24 cellular contexts compared by ENCODE assay signal in genomic region chr1:91807921-91808620, GRCh38.
"Had no signal": no experiment of that assay in that cellular context is flagged by ENCODE, and none has a peak within 500 bp of the region (broad histone marks: within the 10 kb centered on the region; RNA-seq: fewer than 3 reads in every experiment).

No MANE protein-coding gene starts in this region.

- DNase-seq: activated CD4-positive, alpha-beta T cell treated with anti-CD3 and anti-CD28 coated beads for 1 hour; activated CD4-positive, alpha-beta T cell treated with anti-CD3 and anti-CD28 coated beads, Interleukin-2, amount 50 U/mL, for 1 hour; activated CD8-positive, alpha-beta T cell treated with anti-CD3 and anti-CD28 coated beads, Interleukin-2, amount 10 ng/mL, durations not matched to agents 7 days and 5 days; activated gamma-delta T cell treated with Interleukin-2 at 50 U/mL for 16 hours; aorta; caudate nucleus; effector CD8-positive, alpha-beta T cell; glutamatergic neuron; hippocampal formation; left ventricle myocardium superior; midbrain; occipital lobe; retina; stimulated activated CD4-positive, alpha-beta T cell treated with anti-CD3 and anti-CD28 coated beads, Interleukin-4, amount 100 ng/mL, for 1 hour; stimulated activated naive CD4-positive, alpha-beta T cell; T-helper 1 cell; T-helper 9 cell; upper lobe of left lung had no signal

- H3K36me3 ChIP-seq: thoracic aorta, upper lobe of left lung had no signal

- H3K4me3 ChIP-seq: thoracic aorta, upper lobe of left lung had no signal

- H3K9me3 ChIP-seq: thoracic aorta, upper lobe of left lung had no signal

- ATAC-seq: activated CD8-positive, alpha-beta T cell treated with anti-CD3 and anti-CD28 coated beads, Interleukin-2, amount 10 ng/mL, durations not matched to agents 7 days and 5 days; left ventricle myocardium superior had no signal

- H3K9me3 Mint-ChIP-seq: activated naive CD4-positive, alpha-beta T cell treated with anti-CD3 and anti-CD28 coated beads, Interleukin-2, amount 50 U/mL, for 24 hours; activated T-helper 1 cell treated with anti-CD3 and anti-CD28 coated beads, Interleukin-12 subunit alpha, Interleukin-12 subunit beta, Interleukin-2, Interleukin-4 antibody, amounts not matched to agents 30 ng/mL and 10 ng/mL and 1 ng/mL, durations not matched to agents 14 hours and 24 hours and 36 hours; neural crest cell had no signal

- H3K4me3 Mint-ChIP-seq: activated CD8-positive, alpha-beta T cell treated with anti-CD3 and anti-CD28 coated beads, Interleukin-2, amount 10 ng/mL, durations not matched to agents 7 days and 5 days; activated naive CD4-positive, alpha-beta T cell treated with anti-CD3 and anti-CD28 coated beads, Interleukin-2, amount 50 U/mL, for 24 hours; activated T-helper 1 cell treated with anti-CD3 and anti-CD28 coated beads, Interleukin-12 subunit alpha, Interleukin-12 subunit beta, Interleukin-2, Interleukin-4 antibody, amounts not matched to agents 30 ng/mL and 10 ng/mL and 1 ng/mL, durations not matched to agents 14 hours and 24 hours and 36 hours; brain; neural crest cell had no signal

- H3K27me3 ChIP-seq: upper lobe of left lung had no signal

- H3K36me3 Mint-ChIP-seq: brain had no signal

- H3K27ac ChIP-seq: thoracic aorta, upper lobe of left lung had no signal

- H3K27ac Mint-ChIP-seq: activated CD8-positive, alpha-beta T cell treated with anti-CD3 and anti-CD28 coated beads, Interleukin-2, amount 10 ng/mL, durations not matched to agents 7 days and 5 days; activated naive CD4-positive, alpha-beta T cell treated with anti-CD3 and anti-CD28 coated beads, Interleukin-2, amount 50 U/mL, for 24 hours; activated T-helper 1 cell treated with anti-CD3 and anti-CD28 coated beads, Interleukin-12 subunit alpha, Interleukin-12 subunit beta, Interleukin-2, Interleukin-4 antibody, amounts not matched to agents 30 ng/mL and 10 ng/mL and 1 ng/mL, durations not matched to agents 14 hours and 24 hours and 36 hours; brain; progenitor cell of endocrine pancreas had no signal

- H3K27me3 Mint-ChIP-seq: activated naive CD4-positive, alpha-beta T cell treated with anti-CD3 and anti-CD28 coated beads, Interleukin-2, amount 50 U/mL, for 24 hours had no signal
